Comparison of ENCODE assay signal across 8 cellular contexts in the genomic region with DNA sequence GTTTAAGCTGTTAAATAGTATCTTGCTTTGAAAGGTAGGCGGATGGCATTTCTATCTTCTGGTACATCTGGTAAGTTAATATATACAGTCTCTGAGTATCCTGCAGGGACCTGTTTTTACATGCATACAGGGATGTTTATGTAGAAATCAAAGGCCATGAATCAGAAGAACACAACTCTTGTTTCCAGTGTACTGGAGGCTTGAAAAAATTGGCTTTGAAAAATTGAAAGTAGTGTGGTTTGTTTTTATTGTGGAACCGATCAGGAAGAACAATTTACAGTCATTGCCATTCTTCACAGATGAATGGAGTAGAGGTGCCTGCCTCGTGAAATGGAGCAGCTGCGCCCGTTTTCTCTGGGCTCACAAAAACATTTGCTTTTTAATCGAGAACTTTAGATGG. TPM values are rescaled to one million over a fixed set of nuclear protein-coding genes. Genes with fewer than 3 reads are reported as not detected.
DNase-seq lines count a peak whose midpoint lies in the region; ATAC-seq and TF ChIP-seq lines count a peak whose summit lies in the region.

No MANE protein-coding gene starts in this region.

- no peak overlapping the region for H3K4ac ChIP-seq in mesenchymal stem cell (ENCODE audit: low read depth in 1 of 2, low read length in 2 of 2)

- H3K27ac ChIP-seq in mesenchymal stem cell (ENCODE audit: low read length, poor library complexity, severe bottlenecking): peak overlapping the region; percentile 64
- H3K27ac ChIP-seq in tibial artery: no peak overlapping the region
- no peak overlapping the region for H3K27ac ChIP-seq in transverse colon

- peaks cover 3% of the 10 kb centered on the region for H3K4me1 ChIP-seq in mesenchymal stem cell (ENCODE audit: control insufficient read depth, insufficient read depth, low read depth, low read length)
- no peaks in the 10 kb centered on the region for H3K4me1 ChIP-seq in tibial artery
- peaks cover 0 to 23% (median 0%) of the 10 kb centered on the region in 4 donors for H3K4me1 ChIP-seq in transverse colon

- H2BK120ac ChIP-seq in mesenchymal stem cell (ENCODE audit: low read depth, low read length): no peak overlapping the region

- peak overlapping the region; percentile 9 for H3K27ac Mint-ChIP-seq in T-helper 2 cell treated with Interferon-gamma antibody and Interleukin-4, amounts not matched to agents 5 μg/mL and 100 μg/mL, for 36 hours

- no peak overlapping the region for H2BK15ac ChIP-seq in mesenchymal stem cell (ENCODE audit: low read depth, poor library complexity, severe bottlenecking)

- H3K18ac ChIP-seq in mesenchymal stem cell (ENCODE audit: low read depth in 1 of 2, low read length in 2 of 2): no peak overlapping the region

- no peak for TF ChIP-seq POLR2A in transverse colon (IDR thresholded peaks at IDR 0.05)

- no peak overlapping the region for H4K8ac ChIP-seq in mesenchymal stem cell (ENCODE audit: low read length)

- H3K36me3 Mint-ChIP-seq in T-helper 2 cell treated with Interferon-gamma antibody and Interleukin-4, amounts not matched to agents 5 μg/mL and 100 μg/mL, for 36 hours (ENCODE audit: low read depth): no peaks in the 10 kb centered on the region

- H3K4me3 ChIP-seq in mesenchymal stem cell (ENCODE audit: insufficient read depth in 1 of 2, low read depth in 1 of 2, low read length in 2 of 2) (no peak overlapping the region), tibial artery (no peak overlapping the region), transverse colon (no peak overlapping the region)

- intact Hi-C loops in tibial artery (cut with DNase I; ENCODE audit: low total_unique reads): no loop called here
- intact Hi-C loops in transverse colon (cut with DNase I; ENCODE audit: low total_unique reads): no loop called here
- intact Hi-C loops in left ventricle myocardium superior (cut with micrococcal nuclease): no loop called here

- H3K27me3 ChIP-seq in mesenchymal stem cell (ENCODE audit: control insufficient read depth in 1 of 2, insufficient read depth in 1 of 2, low read length in 2 of 2): no peaks in the 10 kb centered on the region
- no peaks in the 10 kb centered on the region for H3K27me3 ChIP-seq in tibial artery
- H3K27me3 ChIP-seq in transverse colon: no peaks in the 10 kb centered on the region

- H3K79me1 ChIP-seq in mesenchymal stem cell (replicated peaks; ENCODE audit: low read length, poor library complexity, severe bottlenecking): peaks cover 11% of the 10 kb centered on the region

- H3K36me3 ChIP-seq in mesenchymal stem cell (ENCODE audit: control insufficient read depth in 1 of 2, insufficient read depth in 2 of 2, low read depth in 1 of 2, low read length in 2 of 2): no peaks in the 10 kb centered on the region
- no peaks in the 10 kb centered on the region for H3K36me3 ChIP-seq in tibial artery
- no peaks in the 10 kb centered on the region for H3K36me3 ChIP-seq in transverse colon

- peaks cover 18% of the 10 kb centered on the region for H3K4me1 Mint-ChIP-seq in T-helper 2 cell treated with Interferon-gamma antibody and Interleukin-4, amounts not matched to agents 5 μg/mL and 100 μg/mL, for 36 hours (ENCODE audit: low read depth)

- no peak overlapping the region for H4K91ac ChIP-seq in mesenchymal stem cell (ENCODE audit: low read length)

- H3K9me3 Mint-ChIP-seq in T-helper 2 cell treated with Interferon-gamma antibody and Interleukin-4, amounts not matched to agents 5 μg/mL and 100 μg/mL, for 36 hours: no peaks in the 10 kb centered on the region

- H2AFZ ChIP-seq in mesenchymal stem cell (ENCODE audit: low read depth, low read length): no peak overlapping the region

- H3K4me2 ChIP-seq in mesenchymal stem cell (ENCODE audit: low read length, poor library complexity, severe bottlenecking): peak overlapping the region; percentile 53

- in situ Hi-C loops in transverse colon (cut with MboI; ENCODE audit: low pct_ligation_motif_present in 1 of 4, low pct_unique_long_range_greater_than_20kb in 1 of 4, low sequenced_read_pairs in 3 of 4): no loop called here

- peak overlapping the region in 1 of 2 experiments; percentile 49 for H2BK12ac ChIP-seq in mesenchymal stem cell (ENCODE audit: low read length in 2 of 2)

- TF ChIP-seq CTCF in tibial artery (IDR thresholded peaks at IDR 0.05): no peak
- no peak for TF ChIP-seq CTCF in transverse colon (IDR thresholded peaks at IDR 0.05)

- H3K9ac ChIP-seq in mesenchymal stem cell (ENCODE audit: low read length): no peak overlapping the region

- no peak for TF ChIP-seq EP300 in transverse colon (IDR thresholded peaks at IDR 0.05; ENCODE audit: low read depth)

- no peak overlapping the region for H2AK5ac ChIP-seq in mesenchymal stem cell (ENCODE audit: low read length, severe bottlenecking)

- H3K4me3 Mint-ChIP-seq in T-helper 2 cell treated with Interferon-gamma antibody and Interleukin-4, amounts not matched to agents 5 μg/mL and 100 μg/mL, for 36 hours: peak overlapping the region; percentile 68

- ATAC-seq in GM18868 (IDR thresholded peaks at IDR 0.05; ENCODE audit: unreplicated experiment): peak; percentile 71
- peak; percentile 51 for ATAC-seq in HG03342 (IDR thresholded peaks at IDR 0.05; ENCODE audit: unreplicated experiment)
- no peak for ATAC-seq in HG03354 (IDR thresholded peaks at IDR 0.05; ENCODE audit: poor library complexity, severe bottlenecking, unreplicated experiment)
- ATAC-seq in left ventricle myocardium superior: no peak

- H3K9me3 ChIP-seq in mesenchymal stem cell (ENCODE audit: control insufficient read depth, low read length): no peaks in the 10 kb centered on the region
- H3K9me3 ChIP-seq in tibial artery: no peaks in the 10 kb centered on the region
- H3K9me3 ChIP-seq in transverse colon: no peaks in the 10 kb centered on the region

- peak; percentile 16 for DNase-seq in T-helper 2 cell treated with Interferon-gamma antibody and Interleukin-4, amounts not matched to agents 5 μg/mL and 100 μg/mL, for 36 hours (ENCODE audit: low spot score)
- peak; percentile 63 for DNase-seq in mesenchymal stem cell
- no peak for DNase-seq in tibial artery
- no peak for DNase-seq in transverse colon
- DNase-seq in left ventricle myocardium superior: no peak

- H3K14ac ChIP-seq in mesenchymal stem cell (ENCODE audit: low read length in 2 of 2): no peak overlapping the region

- H3K23ac ChIP-seq in mesenchymal stem cell (ENCODE audit: low read length in 2 of 2): no peak overlapping the region

- H2BK5ac ChIP-seq in mesenchymal stem cell (ENCODE audit: low read depth, low read length, poor library complexity, severe bottlenecking): no peak overlapping the region

- WGBS in mesenchymal stem cell: 25% methylated on average over 6 of the region's 6 CpGs
- WGBS in transverse colon (ENCODE audit: low coverage in 1 of 2), 2 donors: 34 to 61% methylated on average over 6 of the region's 6 CpGs

- H3K27me3 Mint-ChIP-seq in T-helper 2 cell treated with Interferon-gamma antibody and Interleukin-4, amounts not matched to agents 5 μg/mL and 100 μg/mL, for 36 hours (ENCODE audit: low read depth): no peaks in the 10 kb centered on the region

RNA-seq across cellular contexts. Expression of a gene that starts 54.0 kb away (rescaled TPM):
- 20.8 TPM for polyA plus RNA-seq in mesenchymal stem cell (2013, experiment 1 of 2)
- 20.8 TPM for polyA plus RNA-seq in mesenchymal stem cell (2013, experiment 2 of 2)
- total RNA-seq in transverse colon (10 to 100 TPM in 2 of 4 donors, 1 to 10 TPM in 2; 1.4 to 24.6 (median 7.6) TPM), left ventricle myocardium superior (25.2 TPM)

Comparison
In these comparisons a context has a peak if more than half of its experiments do, and no peak if none do; other contexts are left out.
1. ATAC-seq: peak in GM18868 (single experiment) and HG03342 (single experiment); none in HG03354 (single experiment) and left ventricle myocardium superior (single experiment).
2. DNase-seq: peak in T-helper 2 cell treated with Interferon-gamma antibody and Interleukin-4, amounts not matched to agents 5 μg/mL and 100 μg/mL, for 36 hours (single experiment) and mesenchymal stem cell (single experiment); none in tibial artery (0 of 2), transverse colon (single experiment) and left ventricle myocardium superior (single experiment).